Comparison of ENCODE assay signal across 8 cellular contexts in genomic region chr20:44746367-44747165, GRCh38. TPM values are rescaled to one million over a fixed set of nuclear protein-coding genes. Genes with fewer than 3 reads are reported as not detected.
DNase-seq lines count a peak whose midpoint lies in the region; ATAC-seq, FAIRE-seq and TF ChIP-seq lines count a peak whose summit lies in the region.

No MANE protein-coding gene starts in this region.

- no peak overlapping the region for H3K27ac ChIP-seq in GM23248
- no peak overlapping the region for H3K27ac ChIP-seq in H1 (ENCODE audit: low read depth, low read length)
- no peak overlapping the region for H3K27ac ChIP-seq in prostate gland

- no peak overlapping the region for H2BK5ac ChIP-seq in H1 (ENCODE audit: low read depth, low read length)

- no peak overlapping the region for H3K56ac ChIP-seq in H1 (replicated peaks; ENCODE audit: insufficient read length, low read depth, low read length)

- H2AFZ ChIP-seq in GM23248 (peak overlapping the region; percentile 64), H1 (ENCODE audit: low read length) (peak overlapping the region; percentile 28; the same call in 1 of the 2 replicates)

- H3K79me1 ChIP-seq in H1 (ENCODE audit: low read depth, low read length): no peaks in the 10 kb centered on the region

- no peak for ATAC-seq in HG02642 (IDR thresholded peaks at IDR 0.05; ENCODE audit: poor library complexity, unreplicated experiment)

- no peak overlapping the region for H3K23ac ChIP-seq in H1 (ENCODE audit: insufficient read length)

- 0 out of 2 replicates have a peak overlapping the region, but pooled peaks have one; percentile 21 for H2BK20ac ChIP-seq in H1 (ENCODE audit: low read length)

- no peak overlapping the region for H2BK120ac ChIP-seq in H1 (replicated peaks; ENCODE audit: low read depth, low read length)

- peak overlapping the region; percentile 50 for H2BK12ac ChIP-seq in H1 (ENCODE audit: low read depth, low read length)

- H3K4ac ChIP-seq in H1 (replicated peaks; ENCODE audit: insufficient read length, low read depth, low read length): peak overlapping the region; percentile 93

- FAIRE-seq in H1 (lab: Jason Lieb, UNC): no peak

- no peak for TF ChIP-seq RAD21 in H1 (IDR thresholded peaks at IDR 0.05 in 1 of 2, conservative IDR thresholded peaks at IDR 0.05 in 1 of 2; ENCODE audit: low read depth in 2 of 2, low read length in 2 of 2)

- POLR2A ChIA-PET in H1 (lab: Charles Lee; ENCODE audit: partially characterized antibody): interaction anchor here (0.7 to 1.4 kb wide), 7 partner anchors 8 to 139 kb away, joined by 3 to 6 read pairs (median 3); partner anchors contain the start of gene YWHAB

- peak overlapping the region; percentile 92; the same call in 1 of the 2 replicates for H3K18ac ChIP-seq in H1 (ENCODE audit: extremely low read depth, low read length)

- TF ChIP-seq POLR2A in H1 (IDR thresholded peaks at IDR 0.05; ENCODE audit: control extremely low read depth in 1 of 2, low read depth in 2 of 2, low read length in 2 of 2) (no peak), prostate gland (IDR thresholded peaks at IDR 0.05) (no peak)

- H3F3A ChIP-seq in GM23248 (ENCODE audit: insufficient read depth): no peaks in the 10 kb centered on the region

- H3K9ac ChIP-seq in GM23248 (peak overlapping the region; percentile 58), H1 (replicated peaks in 1 of 4; ENCODE audit: extremely low read depth in 1 of 4, low read depth in 3 of 4, low read length in 3 of 4) (no peak overlapping the region)

- H4K5ac ChIP-seq in H1 (ENCODE audit: insufficient read length, low read depth, low read length): no peak overlapping the region

- H3K9me3 ChIP-seq in GM23248 (ENCODE audit: low read depth): no peaks in the 10 kb centered on the region
- H3K9me3 ChIP-seq in H1 (ENCODE audit: insufficient read depth in 2 of 2, low read depth in 1 of 2, low read length in 1 of 2): no peaks in the 10 kb centered on the region
- no peaks in the 10 kb centered on the region for H3K9me3 ChIP-seq in prostate gland

- in situ Hi-C loops in GM23248 (cut with MboI): loop anchor here (10.0 kb wide), 1 partner anchor 118 kb away; no protein-coding TSS in a partner anchor

- TF ChIP-seq CTCF in H1 (IDR thresholded peaks at IDR 0.05; ENCODE audit: control extremely low read depth in 1 of 3, insufficient read depth in 1 of 3, low read depth in 1 of 3, low read length in 3 of 3): no peak
- no peak for TF ChIP-seq CTCF in prostate gland (IDR thresholded peaks at IDR 0.05)

- 25% methylated on average over 12 of the region's 12 CpGs for WGBS in GM23248 (ENCODE audit: low coverage in 1 of 2, low lambda C conversion rate in 2 of 2, missing lambda C conversion rate in 2 of 2), 2 experiments
- 48% methylated on average over 12 of the region's 12 CpGs; no CpG with 5 or more reads in 1 of the 2 experiments for WGBS in H1 (ENCODE audit: extremely low coverage in 1 of 2, insufficient coverage in 1 of 2, insufficient read length in 1 of 2, insufficient replicate concordance in 2 of 2, low coverage in 1 of 2, low lambda C conversion rate in 2 of 2, missing lambda C conversion rate in 1 of 2), 2 experiments
- WGBS in prostate gland: 23% methylated on average over 11 of the region's 12 CpGs

- intact Hi-C loops in prostate gland (cut with DNase I): loop anchor here (2.0 to 5.0 kb wide), 2 partner anchors 61 to 120 kb away; no protein-coding TSS in a partner anchor

- no peaks in the 10 kb centered on the region; the same call in 1 of the 2 replicates for H3K27me3 ChIP-seq in GM23248 (replicated peaks; ENCODE audit: insufficient read depth)
- peaks cover 2 to 40% (median 25%) of the 10 kb centered on the region in 4 experiments for H3K27me3 ChIP-seq in H1 (replicated peaks in 1 of 4; ENCODE audit: control insufficient read depth in 3 of 4, extremely low read depth in 1 of 4, insufficient read depth in 3 of 4, low read length in 3 of 4)
- H3K27me3 ChIP-seq in prostate gland (replicated peaks; ENCODE audit: insufficient read depth): no peaks in the 10 kb centered on the region

- H4K20me1 ChIP-seq in GM23248 (ENCODE audit: insufficient read depth) (no peaks in the 10 kb centered on the region), H1 (replicated peaks in 1 of 2; ENCODE audit: control insufficient read depth in 1 of 2, insufficient read depth in 2 of 2, low read length in 2 of 2) (no peaks in the 10 kb centered on the region)

- CTCF ChIA-PET in H1 (lab: Charles Lee; ENCODE audit: partially characterized antibody): interaction anchor here (0.6 to 15.1 kb wide), 30 partner anchors 8 to 164 kb away, joined by 3 to 256 read pairs (median 5); no protein-coding TSS in a partner anchor

- no peak for TF ChIP-seq EP300 in H1 (IDR thresholded peaks at IDR 0.05; ENCODE audit: borderline replicate concordance in 1 of 2, low read depth in 2 of 2, low read length in 2 of 2)

- H2BK15ac ChIP-seq in H1 (ENCODE audit: low read length): no peak overlapping the region

- H3K79me2 ChIP-seq in GM23248 (ENCODE audit: insufficient read depth) (no peaks in the 10 kb centered on the region), H1 (ENCODE audit: control insufficient read depth in 1 of 2, insufficient read depth in 2 of 2, low read length in 2 of 2) (no peaks in the 10 kb centered on the region)

- no peaks in the 10 kb centered on the region for H3K9me2 ChIP-seq in GM23248 (ENCODE audit: insufficient read depth)

- H4K8ac ChIP-seq in H1 (ENCODE audit: extremely low read depth, insufficient read depth, low read length): peak overlapping the region; percentile 92

- no peak overlapping the region; the same call in 1 of the 2 replicates for H2AK5ac ChIP-seq in H1 (ENCODE audit: low read depth, low read length)

- H4K91ac ChIP-seq in H1 (replicated peaks; ENCODE audit: insufficient read length, low read length): no peak overlapping the region

- H3K14ac ChIP-seq in H1 (ENCODE audit: insufficient read length): no peak overlapping the region

- peak overlapping the region; percentile 96 for H3K4me2 ChIP-seq in GM23248 (ENCODE audit: unreplicated experiment)
- H3K4me2 ChIP-seq in H1 (ENCODE audit: insufficient read depth in 1 of 2, low read depth in 2 of 2, low read length in 2 of 2): peak overlapping the region; percentile 86 to 95

- H3K4me3 ChIP-seq in GM23248: peak overlapping the region; percentile 76
- H3K4me3 ChIP-seq in H1 (ENCODE audit: extremely low read depth in 1 of 4, insufficient read depth in 2 of 4, low read depth in 3 of 4, low read length in 4 of 4): peak overlapping the region; percentile 32 to 71 (median 42)
- H3K4me3 ChIP-seq in prostate gland: peak overlapping the region; percentile 32 to 38

- peaks cover 11% of the 10 kb centered on the region; the same call in 1 of the 2 replicates for H3K23me2 ChIP-seq in H1 (ENCODE audit: low read depth, low read length)

- H3K36me3 ChIP-seq in GM23248 (ENCODE audit: low read depth) (no peaks in the 10 kb centered on the region), H1 (ENCODE audit: control insufficient read depth in 2 of 4, insufficient read depth in 4 of 4, low read length in 3 of 4) (no peaks in the 10 kb centered on the region), prostate gland (no peaks in the 10 kb centered on the region)

- no peaks in the 10 kb centered on the region for H3K4me1 ChIP-seq in GM23248 (ENCODE audit: insufficient read depth)
- H3K4me1 ChIP-seq in H1 (replicated peaks in 1 of 4; ENCODE audit: control insufficient read depth in 3 of 4, insufficient read depth in 4 of 4, low read length in 3 of 4): peaks cover 0 to 7% (median 3%) of the 10 kb centered on the region in 4 experiments; a peak in 4 of 7 replicates
- H3K4me1 ChIP-seq in prostate gland (replicated peaks): no peaks in the 10 kb centered on the region

- peak; percentile 40 for DNase-seq in GM23248
- DNase-seq in NCI-H524 treated with DMSO at 0.1 percent for 48 hours (lab: John Stamatoyannopoulos, UW): peak; percentile 85
- no peak for DNase-seq in H1 (ENCODE audit: low read depth in 1 of 2, low spot score in 2 of 2)
- DNase-seq in prostate gland (ENCODE audit: low spot score): no peak
- no peak for DNase-seq in 8988T
- DNase-seq in NCI-H1048 (lab: John Stamatoyannopoulos, UW): no peak
- DNase-seq in UCSD-AML1 (lab: John Stamatoyannopoulos, UW; ENCODE audit: unreplicated experiment): no peak

TF ChIP-seq in H1, 55 proteins besides CTCF, POLR2A, EP300 and RAD21 (continues in another document):
- no peak for TF ChIP-seq POLR2AphosphoS5 (IDR thresholded peaks at IDR 0.05; ENCODE audit: low read depth, low read length)

RNA-seq across cellular contexts. Expression of gene KCNK15, which starts 0.9 kb away (rescaled TPM):
- total RNA-seq in GM23248 (2014; rRNA removed; shearing (Covaris generic)): 9.9 and 11.1 TPM in 2 replicates
- polyA plus RNA-seq in GM23248 (2016; fragmentation: Nextera tagmentation; extraction: Ambion mirVana): 5.2 and 5.7 TPM in 2 replicates
- total RNA-seq in H1 (2021; fragmentation: NEBNext Ultra II Directional; extraction: Animal tissue kit (Norgen Biotek cat#: 25700)): 0.24 and 0.33 TPM in 2 replicates
- 0.33 and 0.74 TPM in 2 replicates for polyA plus RNA-seq in H1 (2011; rRNA removed)
- polyA plus RNA-seq in H1 (2011; cell fraction: cytosol; rRNA removed): 0.30 TPM
- 0.54 TPM for polyA plus RNA-seq in H1 (2011; cell fraction: nucleus; rRNA removed)
- polyA plus RNA-seq in H1 (2012, experiment 1 of 2): 0.17 to 0.52 TPM (median 0.37 TPM) in 4 replicates
- polyA plus RNA-seq in H1 (2012, experiment 2 of 2): 0.22 TPM
- polyA plus RNA-seq in H1 (2013, experiment 1 of 2): 0.26 TPM
- 0.26 TPM for polyA plus RNA-seq in H1 (2013, experiment 2 of 2)
- 0.17 and 0.79 TPM in 2 replicates for polyA minus RNA-seq in H1 (2011; rRNA and poly(A)+ RNA removed)
- 0.66 TPM for polyA minus RNA-seq in H1 (2011; cell fraction: cytosol; rRNA and poly(A)+ RNA removed)
- polyA minus RNA-seq in H1 (2011; cell fraction: nucleus; rRNA and poly(A)+ RNA removed): 2.1 TPM
- total RNA-seq in prostate gland: 10 to 100 TPM in 1 of 2 donors, 1 to 10 TPM in 1; 1.5 to 16.1 TPM

RNA-seq across cellular contexts. Expression of gene CCN5, which starts 31.4 kb away (rescaled TPM):
- total RNA-seq in GM23248 (2014; rRNA removed; shearing (Covaris generic)): 24.5 and 47.3 TPM in 2 replicates
- polyA plus RNA-seq in GM23248 (2016; fragmentation: Nextera tagmentation; extraction: Ambion mirVana) (20.8 and 23.6 TPM in 2 replicates), H1 (2011; rRNA removed) (not detected in 2 replicates)
- not detected in 2 replicates for total RNA-seq in H1 (2021; fragmentation: NEBNext Ultra II Directional; extraction: Animal tissue kit (Norgen Biotek cat#: 25700))
- polyA plus RNA-seq in H1 (2011; cell fraction: cytosol; rRNA removed): not detected
- polyA plus RNA-seq in H1 (2011; cell fraction: nucleus; rRNA removed): not detected
- 0.07 TPM in 1 of 4 replicates, not detected in the others for polyA plus RNA-seq in H1 (2012, experiment 1 of 2)
- 0.10 TPM for polyA plus RNA-seq in H1 (2012, experiment 2 of 2)
- polyA plus RNA-seq in H1 (2013, experiment 1 of 2): not detected
- not detected for polyA plus RNA-seq in H1 (2013, experiment 2 of 2)
- polyA minus RNA-seq in H1 (2011; rRNA and poly(A)+ RNA removed): not detected in 2 replicates
- polyA minus RNA-seq in H1 (2011; cell fraction: cytosol; rRNA and poly(A)+ RNA removed): 6.5 TPM
- 2.2 TPM for polyA minus RNA-seq in H1 (2011; cell fraction: nucleus; rRNA and poly(A)+ RNA removed)
- total RNA-seq in prostate gland: 10 to 100 TPM; 62.9 to 64.3 TPM

Comparison
In these comparisons a context has a peak if more than half of its experiments do, and no peak if none do; other contexts are left out.
1. DNase-seq: peak in GM23248 (single experiment) and NCI-H524 treated with DMSO at 0.1 percent for 48 hours (single experiment); none in H1 (0 of 2), prostate gland (single experiment), 8988T (single experiment), NCI-H1048 (single experiment) and UCSD-AML1 (single experiment).
2. RNA of gene CCN5, which starts 31.4 kb away (total RNA-seq): 62.9 to 64.3 TPM in prostate gland and 24.5 to 47.3 TPM in GM23248; not detected in H1; every median in the first group is over 10 times any median in the second.
3. Peak in every context shown above with its lines, with median percentiles within 50 percentile points of each other: H3K4me3 ChIP-seq.